In the genomic region with DNA sequence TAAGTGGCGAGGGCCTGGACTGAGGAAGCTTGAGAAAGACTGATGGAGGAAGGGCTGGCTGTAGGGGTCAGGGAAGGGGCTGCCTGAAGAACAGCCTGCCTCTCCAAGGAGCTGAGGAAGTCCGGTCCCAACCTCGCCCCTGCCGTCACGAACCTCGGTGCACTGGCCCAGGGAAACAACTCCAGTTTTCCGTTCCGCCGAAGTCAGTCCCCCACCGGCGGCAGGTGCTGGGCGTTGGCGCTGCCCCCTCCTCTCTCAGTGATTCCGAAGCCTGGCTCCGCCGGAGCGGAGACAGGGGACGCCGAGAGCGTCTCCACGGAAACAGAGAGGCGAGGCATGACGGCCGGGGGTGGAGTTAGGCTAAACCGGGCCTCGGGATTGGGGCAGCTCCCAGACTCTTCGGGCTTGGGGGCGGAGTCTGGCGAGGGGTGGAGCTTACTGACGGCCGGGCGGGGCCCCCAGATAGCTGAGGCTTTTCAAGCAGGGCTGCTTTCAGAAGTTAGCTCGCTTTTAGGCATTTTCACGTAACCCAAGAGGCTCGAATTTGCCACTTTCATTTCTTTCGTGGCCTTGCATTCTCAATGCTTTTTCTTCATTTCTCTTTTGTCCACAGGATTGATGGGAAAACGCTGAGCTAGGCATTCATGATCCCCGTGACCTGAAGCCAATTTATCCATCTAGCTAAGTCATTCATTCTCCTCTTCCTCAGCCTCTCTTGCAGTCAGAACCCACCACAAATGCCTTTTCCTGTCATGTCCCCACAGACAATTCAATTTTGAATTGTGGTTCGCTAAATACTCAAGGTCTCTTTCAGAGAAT, we compare ENCODE assay signal across 8 cellular contexts. TPM values are rescaled to one million over a fixed set of nuclear protein-coding genes. Genes with fewer than 3 reads are reported as not detected.
DNase-seq lines count a peak whose midpoint lies in the region; ATAC-seq and TF ChIP-seq lines count a peak whose summit lies in the region.

TTC29 (minus strand) TSS at position 309 of the 819 bp plus-strand sequence. CDS start 5,969 bp downstream, outside the sequence.

- H3K27me3 ChIP-seq in GM06990 (replicated peaks; ENCODE audit: control insufficient read depth, insufficient read depth, low read length) (no peaks in the 10 kb centered on the region; the same call in 1 of the 2 replicates), left ventricle myocardium inferior (ENCODE audit: low read depth) (peaks cover 27% of the 10 kb centered on the region), upper lobe of left lung (no peaks in the 10 kb centered on the region)

- no peaks in the 10 kb centered on the region for H3K36me3 Mint-ChIP-seq in T-cell

- H3K36me3 ChIP-seq in GM06990 (ENCODE audit: control insufficient read depth, insufficient read depth, low read length): no peaks in the 10 kb centered on the region
- no peaks in the 10 kb centered on the region for H3K36me3 ChIP-seq in left ventricle myocardium inferior
- no peaks in the 10 kb centered on the region for H3K36me3 ChIP-seq in upper lobe of left lung

- TF ChIP-seq CTCF in GM06990 (IDR thresholded peaks at IDR 0.05; ENCODE audit: insufficient read depth, low read length, poor library complexity, severe bottlenecking) (no peak), left ventricle myocardium inferior (IDR thresholded peaks at IDR 0.05; ENCODE audit: borderline replicate concordance) (no peak), upper lobe of left lung (IDR thresholded peaks at IDR 0.05) (no peak)

- peak within 1 kb of the TSS; percentile 51 for H3K4me3 ChIP-seq in GM06990 (replicated peaks; ENCODE audit: low read depth, low read length)
- peak within 1 kb of the TSS; percentile 66 for H3K4me3 ChIP-seq in left ventricle myocardium inferior
- H3K4me3 ChIP-seq in upper lobe of left lung: peak within 1 kb of the TSS; percentile 26 to 65 (median 52)

- H3K27ac ChIP-seq in left ventricle myocardium inferior (replicated peaks): no peak within 1 kb of the TSS
- no peak within 1 kb of the TSS for H3K27ac ChIP-seq in upper lobe of left lung

- POLR2A ChIA-PET in T-cell (lab: Charles Lee): no interaction called here

- CTCF ChIA-PET in T-cell (lab: Charles Lee): no interaction called here

- no peak for TF ChIP-seq EP300 in upper lobe of left lung (IDR thresholded peaks at IDR 0.05)

- peak within 1 kb of the TSS; percentile 71 to 76 (median 74) for H3K4me3 Mint-ChIP-seq in T-cell

- peaks cover 30 to 32% (median 31%) of the 10 kb centered on the region in 3 donors for H3K4me1 Mint-ChIP-seq in T-cell

- H3K27me3 Mint-ChIP-seq in T-cell: peaks cover 4 to 14% of the 10 kb centered on the region in 2 donors

- peaks cover 19% of the 10 kb centered on the region for H3K4me1 ChIP-seq in left ventricle myocardium inferior
- H3K4me1 ChIP-seq in upper lobe of left lung: peaks cover 8 to 22% (median 11%) of the 10 kb centered on the region in 4 donors

- DNase-seq in GM06990 (ENCODE audit: extremely low read depth, insufficient read length): peak; percentile 80
- peak; percentile 83 for DNase-seq in NCI-H1048 (lab: John Stamatoyannopoulos, UW)
- DNase-seq in T-cell: peak; percentile 59 to 85 (median 76)
- peak; percentile 91 for DNase-seq in amniotic stem cell (lab: John Stamatoyannopoulos, UW)
- peak; percentile 90 for DNase-seq in left ventricle myocardium inferior
- peak; percentile 97 for DNase-seq in posterior vena cava (ENCODE audit: low spot score)
- DNase-seq in upper lobe of left lung: peak; percentile 93 to 96

- intact Hi-C loops in left ventricle myocardium inferior (cut with micrococcal nuclease): no loop called here
- intact Hi-C loops in posterior vena cava (cut with DNase I): no loop called here

- ATAC-seq in HG02571 (IDR thresholded peaks at IDR 0.05; ENCODE audit: unreplicated experiment): peak; percentile 100
- ATAC-seq in T-cell (replicated peaks in 1 of 4): peak; percentile 98 to 100 (median 98)
- ATAC-seq in upper lobe of left lung (ENCODE audit: low FRiP score in 2 of 2): peak; percentile 98 to 100

- H3K9me3 ChIP-seq in left ventricle myocardium inferior (replicated peaks) (no peaks in the 10 kb centered on the region), upper lobe of left lung (no peaks in the 10 kb centered on the region)

- H3K9me3 Mint-ChIP-seq in T-cell: no peaks in the 10 kb centered on the region

- H3K27ac Mint-ChIP-seq in T-cell: peak within 1 kb of the TSS; percentile 34 to 36

- TF ChIP-seq POLR2A in upper lobe of left lung (IDR thresholded peaks at IDR 0.05): no peak

- 1 to 3% methylated on average over 9 to 39 of the region's 39 CpGs for WGBS in upper lobe of left lung, 2 donors

RNA-seq across cellular contexts. Expression of gene TTC29, which starts in this region (rescaled TPM):
- total RNA-seq in T-cell: not detected
- total RNA-seq in left ventricle myocardium inferior: not detected
- not detected for total RNA-seq in posterior vena cava
- total RNA-seq in upper lobe of left lung: 10 to 100 TPM in 1 of 6 donors, 1 to 10 TPM in 4, under 1 TPM in 1; 0.11 to 12.8 (median 2.2) TPM

Comparison
In these comparisons a context has a peak if more than half of its experiments do, and no peak if none do; other contexts are left out.
1. Peak in DNase-seq and ATAC-seq in T-cell; RNA of the gene not detected or under 1 TPM.
2. Peak in DNase-seq and H3K4me3 ChIP-seq in left ventricle myocardium inferior; RNA of the gene not detected or under 1 TPM.
3. Peak in DNase-seq in posterior vena cava; RNA of the gene not detected or under 1 TPM.